Comparison of ENCODE assay signal across 8 cellular contexts in the genomic region with DNA sequence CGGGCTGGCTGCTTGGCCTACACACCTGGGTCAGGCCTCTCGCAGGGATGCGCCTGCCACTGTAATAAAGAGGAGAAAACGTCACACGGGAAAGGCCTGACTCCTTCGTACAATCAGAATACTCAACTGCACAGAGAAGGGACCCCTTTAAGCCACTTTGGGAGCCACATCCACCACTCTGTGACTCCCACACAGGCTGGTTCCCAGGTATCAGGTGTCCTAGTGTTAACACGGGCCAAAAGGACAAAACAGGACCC. TPM values are rescaled to one million over a fixed set of nuclear protein-coding genes. Genes with fewer than 3 reads are reported as not detected.
DNase-seq lines count a peak whose midpoint lies in the region; ATAC-seq and TF ChIP-seq lines count a peak whose summit lies in the region.

No MANE protein-coding gene starts in this region.

- H3K9ac ChIP-seq in Karpas-422 (ENCODE audit: low read length): peak overlapping the region; percentile 88

- no peaks in the 10 kb centered on the region for H3K27me3 Mint-ChIP-seq in CD4-positive, alpha-beta memory T cell

- POLR2A ChIA-PET in CD4-positive, alpha-beta memory T cell (lab: Charles Lee; ENCODE audit: partially characterized antibody): interaction anchor here (1.1 to 1.7 kb wide), 7 partner anchors 8 to 595 kb away, joined by 3 to 24 read pairs (median 11); partner anchors contain the start of genes ZNF138, ZNF273 and ZNF680

- in situ Hi-C loops in HAP-1 (cut with MboI; ENCODE audit: low sequenced_read_pairs): no loop called here

- peak overlapping the region; percentile 95 to 97 for H3K4me3 ChIP-seq in CD4-positive, alpha-beta memory T cell (ENCODE audit: low read length in 2 of 2)
- peak overlapping the region; percentile 85 for H3K4me3 ChIP-seq in Karpas-422 (ENCODE audit: low read length)
- peak overlapping the region; percentile 86 for H3K4me3 ChIP-seq in choroid plexus epithelial cell (ENCODE audit: low read depth, low read length)
- H3K4me3 ChIP-seq in osteoblast (ENCODE audit: insufficient read depth, low read length): peak overlapping the region; percentile 81
- H3K4me3 ChIP-seq in HAP-1: no peak overlapping the region

- H3K4me3 Mint-ChIP-seq in CD4-positive, alpha-beta memory T cell: peak overlapping the region; percentile 92 to 100 (median 96)

- H3K9me3 Mint-ChIP-seq in CD4-positive, alpha-beta memory T cell: peaks cover 0 to 3% (median 0%) of the 10 kb centered on the region in 8 donors

- CTCF ChIA-PET in CD4-positive, alpha-beta memory T cell (lab: Charles Lee; ENCODE audit: partially characterized antibody): interaction anchor here (3.4 kb wide), 1 partner anchor 9 kb away, joined by 12 read pairs; no protein-coding TSS in a partner anchor

- H3K4me2 ChIP-seq in Karpas-422 (ENCODE audit: low read depth, low read length, poor library complexity, severe bottlenecking): peak overlapping the region; percentile 81
- peak overlapping the region; percentile 92 for H3K4me2 ChIP-seq in osteoblast (ENCODE audit: insufficient read depth, low read length)

- H4K20me1 ChIP-seq in Karpas-422 (ENCODE audit: insufficient read depth, low read depth, low read length) (no peaks in the 10 kb centered on the region), osteoblast (ENCODE audit: insufficient read depth, low read length) (no peaks in the 10 kb centered on the region)

- H3K4me1 Mint-ChIP-seq in CD4-positive, alpha-beta memory T cell: peaks cover 10 to 33% (median 18%) of the 10 kb centered on the region in 4 donors

- H3K79me2 ChIP-seq in Karpas-422 (ENCODE audit: low read length) (peaks cover 14% of the 10 kb centered on the region), osteoblast (ENCODE audit: insufficient read depth, low read length) (no peaks in the 10 kb centered on the region)

- DNase-seq in CD4-positive, alpha-beta memory T cell: no peak
- DNase-seq in Karpas-422 (peak; percentile 66), choroid plexus epithelial cell (ENCODE audit: low read depth) (no peak), osteoblast (ENCODE audit: insufficient read length, low spot score, missing footprints) (no peak), AG20443 (ENCODE audit: low spot score) (no peak), HAP-1 (ENCODE audit: low spot score in 2 of 2) (no peak)

- no peaks in the 10 kb centered on the region for H3K27me3 ChIP-seq in CD4-positive, alpha-beta memory T cell (ENCODE audit: insufficient read depth, low read length)
- no peaks in the 10 kb centered on the region for H3K27me3 ChIP-seq in Karpas-422 (ENCODE audit: low read length)
- no peaks in the 10 kb centered on the region for H3K27me3 ChIP-seq in osteoblast (ENCODE audit: insufficient read depth, low read length)
- no peaks in the 10 kb centered on the region for H3K27me3 ChIP-seq in HAP-1 (ENCODE audit: low read depth)

- peak overlapping the region; percentile 94 to 99 (median 97) for H3K27ac Mint-ChIP-seq in CD4-positive, alpha-beta memory T cell

- H3K36me3 Mint-ChIP-seq in CD4-positive, alpha-beta memory T cell: peaks cover 0 to 6% of the 10 kb centered on the region in 2 donors

- H2AFZ ChIP-seq in Karpas-422 (ENCODE audit: low read length) (no peak overlapping the region), osteoblast (ENCODE audit: low read length) (peak overlapping the region; percentile 98)

- no peaks in the 10 kb centered on the region for H3K36me3 ChIP-seq in CD4-positive, alpha-beta memory T cell (ENCODE audit: insufficient read depth, low read length)
- peaks cover 5% of the 10 kb centered on the region; the same call in 1 of the 2 replicates for H3K36me3 ChIP-seq in Karpas-422 (ENCODE audit: insufficient read depth, low read length)
- no peaks in the 10 kb centered on the region for H3K36me3 ChIP-seq in osteoblast (ENCODE audit: insufficient read depth, low read length)
- no peaks in the 10 kb centered on the region for H3K36me3 ChIP-seq in HAP-1 (replicated peaks)

- intact Hi-C loops in CD4-positive, alpha-beta memory T cell (cut with micrococcal nuclease): loop anchor here (10.0 kb wide), 1 partner anchor 1667 kb away; no protein-coding TSS in a partner anchor

- TF ChIP-seq CTCF in choroid plexus epithelial cell (conservative IDR thresholded peaks at IDR 0.05; ENCODE audit: low read depth, low read length): no peak
- no peak for TF ChIP-seq CTCF in osteoblast (IDR thresholded peaks at IDR 0.05; ENCODE audit: extremely low read depth, low read depth, low read length)

- H3K9me3 ChIP-seq in CD4-positive, alpha-beta memory T cell (ENCODE audit: control insufficient read depth in 1 of 2, low read length in 2 of 2): no peaks in the 10 kb centered on the region
- H3K9me3 ChIP-seq in Karpas-422 (ENCODE audit: low read length) (no peaks in the 10 kb centered on the region), osteoblast (ENCODE audit: low read depth, low read length) (no peaks in the 10 kb centered on the region), HAP-1 (no peaks in the 10 kb centered on the region)

- H3K9me2 ChIP-seq in Karpas-422 (replicated peaks; ENCODE audit: insufficient read depth, low read length): no peaks in the 10 kb centered on the region

- no peak for ATAC-seq in HG03108 (IDR thresholded peaks at IDR 0.05; ENCODE audit: unreplicated experiment)
- no peak for ATAC-seq in HG02981 (IDR thresholded peaks at IDR 0.05; ENCODE audit: unreplicated experiment)

- H3K27ac ChIP-seq in CD4-positive, alpha-beta memory T cell (ENCODE audit: low read depth, low read length): peak overlapping the region; percentile 71
- H3K27ac ChIP-seq in Karpas-422 (ENCODE audit: low read length): peak overlapping the region; percentile 61
- peak overlapping the region; percentile 73 for H3K27ac ChIP-seq in osteoblast (ENCODE audit: low read depth, low read length)

- H3K4me1 ChIP-seq in CD4-positive, alpha-beta memory T cell (ENCODE audit: insufficient read depth, low read length): peaks cover 13% of the 10 kb centered on the region
- H3K4me1 ChIP-seq in Karpas-422 (ENCODE audit: low read length) (peaks cover 49% of the 10 kb centered on the region), osteoblast (ENCODE audit: insufficient read depth, low read length) (peaks cover 8% of the 10 kb centered on the region), HAP-1 (no peaks in the 10 kb centered on the region)

RNA-seq across cellular contexts. Expression of gene ZNF736, which starts 5.8 kb away (rescaled TPM):
- total RNA-seq in CD4-positive, alpha-beta memory T cell: 10 to 100 TPM; 43.6 to 48.2 TPM
- 1 to 10 TPM in 1 of 2 donors, under 1 TPM in 1; 0.32 to 4.3 TPM for polyA plus RNA-seq in CD4-positive, alpha-beta memory T cell
- total RNA-seq in Karpas-422 (2014; rRNA removed; shearing (Covaris generic); ENCODE audit: low replicate concordance): 42.9 and 82.3 TPM in 2 replicates
- total RNA-seq in osteoblast: 12.7 and 14.4 TPM in 2 replicates
